9 cellular contexts compared by ENCODE assay signal in genomic region chr18:36130883-36131653, GRCh38. TPM values are rescaled to one million over a fixed set of nuclear protein-coding genes. Genes with fewer than 3 reads are reported as not detected.
A peak's percentile ranks its signal among the peaks of the same experiment; 100 is the strongest.
DNase-seq lines count a peak whose midpoint lies in the region; ATAC-seq and TF ChIP-seq lines count a peak whose summit lies in the region.
"Had no signal": no experiment of that assay in that cellular context is flagged by ENCODE, and none has a peak within 500 bp of the region (broad histone marks: within the 10 kb centered on the region; RNA-seq: fewer than 3 reads in every experiment).

No MANE protein-coding gene starts in this region.

- no peak overlapping the region for H2AFZ ChIP-seq in OCI-LY3 (ENCODE audit: low read depth, low read length)

- no peak for TF ChIP-seq POLR2A in prostate gland (IDR thresholded peaks at IDR 0.05)

- H4K20me1 ChIP-seq in OCI-LY3 (ENCODE audit: insufficient read depth, low read length), result peaks cover 27% of the 10 kb centered on the region

- peak overlapping the region; percentile 98; the same call in 1 of the 2 replicates for H3K9ac ChIP-seq in OCI-LY3 (ENCODE audit: low read length)

- H3K4me1 ChIP-seq in OCI-LY3 (ENCODE audit: low read length) (peaks cover 20% of the 10 kb centered on the region), prostate gland (replicated peaks) (no peaks in the 10 kb centered on the region)

- H3K9me3 ChIP-seq in OCI-LY3 (ENCODE audit: insufficient read depth, low read length), result no peaks in the 10 kb centered on the region
- H3K9me3 ChIP-seq in prostate gland, result no peaks in the 10 kb centered on the region
- H3K9me3 ChIP-seq: mucosa of descending colon had no signal

- ATAC-seq in GM18907 (IDR thresholded peaks at IDR 0.05; ENCODE audit: unreplicated experiment), result no peak
- no peak for ATAC-seq in esophagus mucosa
- no peak for ATAC-seq in GM21528 (IDR thresholded peaks at IDR 0.05; ENCODE audit: low FRiP score, unreplicated experiment)
- ATAC-seq: mucosa of descending colon had no signal

- H3K27ac ChIP-seq in OCI-LY3 (ENCODE audit: low read length) (no peak overlapping the region), prostate gland (no peak overlapping the region)

- no peak for DNase-seq in epithelial cell of esophagus (ENCODE audit: low read depth)
- DNase-seq in prostate gland (ENCODE audit: low spot score), result no peak
- no peak for DNase-seq in NCI-H2171 treated with DMSO at 0.1 percent for 48 hours (lab: John Stamatoyannopoulos, UW)

- TF ChIP-seq CTCF in OCI-LY3 (IDR thresholded peaks at IDR 0.05; ENCODE audit: low read depth, low read length) (no peak), epithelial cell of esophagus (IDR thresholded peaks at IDR 0.05; ENCODE audit: insufficient read depth, low read depth, low read length, missing control alignments) (no peak), prostate gland (IDR thresholded peaks at IDR 0.05) (no peak)

- H3K27me3 ChIP-seq in OCI-LY3 (ENCODE audit: low read depth, low read length) (no peaks in the 10 kb centered on the region), prostate gland (replicated peaks; ENCODE audit: insufficient read depth) (no peaks in the 10 kb centered on the region)

- peaks cover 91% of the 10 kb centered on the region for H3K79me2 ChIP-seq in OCI-LY3 (ENCODE audit: low read length)

- H3K4me3 ChIP-seq in GM08714 (ENCODE audit: low read length), result peak overlapping the region; percentile 97
- peak overlapping the region; percentile 94 for H3K4me3 ChIP-seq in OCI-LY3 (ENCODE audit: low read length)
- H3K4me3 ChIP-seq in epithelial cell of esophagus (ENCODE audit: low read length), result peak overlapping the region; percentile 99
- peak overlapping the region; percentile 69 to 88 for H3K4me3 ChIP-seq in prostate gland

- WGBS in prostate gland, result 79% methylated on average over 26 of the region's 26 CpGs

- H3K36me3 ChIP-seq in OCI-LY3 (replicated peaks; ENCODE audit: low read depth, low read length) (peaks cover 10% of the 10 kb centered on the region), prostate gland (no peaks in the 10 kb centered on the region)

- intact Hi-C loops in prostate gland (cut with DNase I), result no loop called here

- H3K4me2 ChIP-seq in OCI-LY3 (ENCODE audit: low read length), result peak overlapping the region; percentile 90

RNA-seq across cellular contexts. Expression of gene ELP2, which starts 1.4 kb away (rescaled TPM):
- total RNA-seq in prostate gland (10 to 100 TPM; 49.7 to 80.4 TPM), esophagus mucosa (45.6 TPM)

RNA-seq across cellular contexts. Expression of gene SLC39A6, which starts 1.9 kb away (rescaled TPM):
- 100 to 1,000 TPM; 112 to 379 TPM for total RNA-seq in prostate gland
- 24.0 TPM for total RNA-seq in esophagus mucosa

RNA-seq across cellular contexts. Expression of gene MOCOS, which starts 56.2 kb away (rescaled TPM):
- total RNA-seq in prostate gland (1 to 10 TPM; 2.5 to 3.9 TPM), esophagus mucosa (16.0 TPM)
